Comparison of ENCODE assay signal across 10 cellular contexts in genomic region chr9:114386361-114386885, GRCh38. TPM values are rescaled to one million over a fixed set of nuclear protein-coding genes. Genes with fewer than 3 reads are reported as not detected.
DNase-seq lines count a peak whose midpoint lies in the region; ATAC-seq and TF ChIP-seq lines count a peak whose summit lies in the region.
"Had no signal": no experiment of that assay in that cellular context is flagged by ENCODE, and none has a peak within 500 bp of the region (broad histone marks: within the 10 kb centered on the region; RNA-seq: fewer than 3 reads in every experiment).

No MANE protein-coding gene starts in this region.

- TF ChIP-seq CTCF in brain microvascular endothelial cell (IDR thresholded peaks at IDR 0.05; ENCODE audit: low read depth, low read length, missing control alignments) (no peak), mesothelial cell of epicardium (IDR thresholded peaks at IDR 0.05; ENCODE audit: unreplicated experiment) (no peak), upper lobe of left lung (IDR thresholded peaks at IDR 0.05) (no peak)

- no peaks in the 10 kb centered on the region for H3K36me3 ChIP-seq in brain microvascular endothelial cell (replicated peaks)
- H3K36me3 ChIP-seq in upper lobe of left lung: no peaks in the 10 kb centered on the region

- peaks cover 8% of the 10 kb centered on the region for H3K36me3 Mint-ChIP-seq in activated naive CD4-positive, alpha-beta T cell treated with anti-CD3 and anti-CD28 coated beads, Interleukin-2, amount 50 U/mL, for 24 hours
- H3K36me3 Mint-ChIP-seq in mesothelial cell of epicardium: no peaks in the 10 kb centered on the region

- H3K4me3 ChIP-seq in brain microvascular endothelial cell (ENCODE audit: low read depth, low read length): peak overlapping the region; percentile 69
- H3K4me3 ChIP-seq in upper lobe of left lung: peak overlapping the region in 3 of 4 donors; percentile 49 to 71 (median 64)

- no peaks in the 10 kb centered on the region for H3K9me3 Mint-ChIP-seq in activated naive CD4-positive, alpha-beta T cell treated with anti-CD3 and anti-CD28 coated beads, Interleukin-2, amount 50 U/mL, for 24 hours
- no peaks in the 10 kb centered on the region for H3K9me3 Mint-ChIP-seq in mesothelial cell of epicardium

- H3K4me1 ChIP-seq in upper lobe of left lung: peaks cover 63 to 94% (median 77%) of the 10 kb centered on the region in 4 donors

- ATAC-seq in upper lobe of left lung (ENCODE audit: low FRiP score in 2 of 2): no peak

- 33 to 38% methylated on average over 7 to 10 of the region's 10 CpGs for WGBS in upper lobe of left lung, 2 donors

- no peaks in the 10 kb centered on the region for H3K9me3 ChIP-seq in upper lobe of left lung

- no peak for DNase-seq in activated naive CD4-positive, alpha-beta T cell treated with Interleukin-2 at 50 U/mL for 16 hours
- no peak for DNase-seq in brain microvascular endothelial cell
- DNase-seq in mesothelial cell of epicardium (ENCODE audit: low spot score in 2 of 2, unreplicated experiment in 2 of 2): no peak
- DNase-seq in upper lobe of left lung: no peak
- no peak for DNase-seq in DMS 273 treated with DMSO at 0.1 percent for 48 hours (lab: John Stamatoyannopoulos, UW)
- DNase-seq in iPS-NIHi11 (ENCODE audit: low spot score): no peak
- DNase-seq in HCEC 1CT: no peak
- DNase-seq: activated CD4-positive, alpha-beta T cell treated with anti-CD3 and anti-CD28 coated beads for 1 hour; COR-L47 had no signal

- H3K4me1 Mint-ChIP-seq in activated naive CD4-positive, alpha-beta T cell treated with anti-CD3 and anti-CD28 coated beads, Interleukin-2, amount 50 U/mL, for 24 hours: peaks cover 81% of the 10 kb centered on the region
- peaks cover 47% of the 10 kb centered on the region for H3K4me1 Mint-ChIP-seq in mesothelial cell of epicardium

- no peaks in the 10 kb centered on the region for H3K27me3 ChIP-seq in brain microvascular endothelial cell (replicated peaks)
- H3K27me3 ChIP-seq in upper lobe of left lung: no peaks in the 10 kb centered on the region

- H3K27me3 Mint-ChIP-seq in activated naive CD4-positive, alpha-beta T cell treated with anti-CD3 and anti-CD28 coated beads, Interleukin-2, amount 50 U/mL, for 24 hours: no peaks in the 10 kb centered on the region
- H3K27me3 Mint-ChIP-seq in mesothelial cell of epicardium (ENCODE audit: low read depth): no peaks in the 10 kb centered on the region

- no peak overlapping the region for H3K27ac ChIP-seq in brain microvascular endothelial cell
- peak overlapping the region; percentile 87 to 95 (median 92) for H3K27ac ChIP-seq in upper lobe of left lung

- H3K27ac Mint-ChIP-seq in activated naive CD4-positive, alpha-beta T cell treated with anti-CD3 and anti-CD28 coated beads, Interleukin-2, amount 50 U/mL, for 24 hours: peak overlapping the region; percentile 99
- H3K27ac Mint-ChIP-seq in mesothelial cell of epicardium: peak overlapping the region; percentile 95

- in situ Hi-C loops in brain microvascular endothelial cell (cut with HindIII; ENCODE audit: low pct_ligation_motif_present, low sequenced_read_pairs): no loop called here

- H3K4me3 Mint-ChIP-seq in activated naive CD4-positive, alpha-beta T cell treated with anti-CD3 and anti-CD28 coated beads, Interleukin-2, amount 50 U/mL, for 24 hours: peak overlapping the region; percentile 95
- H3K4me3 Mint-ChIP-seq in mesothelial cell of epicardium: peak overlapping the region; percentile 87

- no peak for TF ChIP-seq POLR2A in upper lobe of left lung (IDR thresholded peaks at IDR 0.05)

- no peak for TF ChIP-seq EP300 in upper lobe of left lung (IDR thresholded peaks at IDR 0.05)

RNA-seq across cellular contexts. Expression of gene AKNA, which starts 1.4 kb away (rescaled TPM):
- total RNA-seq in mesothelial cell of epicardium (19.6 to 24.0 TPM (median 23.1 TPM) in 3 replicates), upper lobe of left lung (100 to 1,000 TPM in 1 of 6 donors, 10 to 100 TPM in 5; 38.3 to 152 (median 61.5) TPM)

RNA-seq across cellular contexts. Expression of gene ORM2, which starts 56.8 kb away (rescaled TPM):
- not detected in 3 replicates for total RNA-seq in mesothelial cell of epicardium
- total RNA-seq in upper lobe of left lung: 1 to 10 TPM in 4 of 6 donors, not detected in 2; 2.2 to 5.5 (median 4.0) TPM
